8 cellular contexts compared by ENCODE assay signal in genomic region chr6:52995079-52995912, GRCh38. TPM values are rescaled to one million over a fixed set of nuclear protein-coding genes. Genes with fewer than 3 reads are reported as not detected.
A peak's percentile ranks its signal among the peaks of the same experiment; 100 is the strongest.
DNase-seq lines count a peak whose midpoint lies in the region; ATAC-seq and TF ChIP-seq lines count a peak whose summit lies in the region.
"Not testable (repeated sequence)": the region's sequence is repeated elsewhere in the genome, so short reads cannot be mapped to it uniquely, and the experiment has no call there.

GSTA4 (minus strand) TSS chr6:52995284; CDS start chr6:52994243, 1,041 bp downstream.

- intact Hi-C loops in testis (cut with DNase I; ENCODE audit: low total_unique reads), result not testable (repeated sequence)

- peak; percentile 12 for TF ChIP-seq POLR2A in testis (IDR thresholded peaks at IDR 0.05)

- H3K4me1 ChIP-seq in SK-N-SH (ENCODE audit: control insufficient read depth in 1 of 2, insufficient read depth in 2 of 2, low read depth in 1 of 2, low read length in 1 of 2), result not testable (repeated sequence)
- peaks cover 13% of the 10 kb centered on the region for H3K4me1 ChIP-seq in testis

- TF ChIP-seq CTCF in GM06990 (IDR thresholded peaks at IDR 0.05; ENCODE audit: insufficient read depth, low read length, poor library complexity, severe bottlenecking) (peak; percentile 84), SK-N-SH (IDR thresholded peaks at IDR 0.05) (peak; percentile 72), omental fat pad (IDR thresholded peaks at IDR 0.05) (peak in 1 of 3 donors; percentile 23), testis (IDR thresholded peaks at IDR 0.05) (peak; percentile 59 to 89 (median 83))

- H3K27me3 Mint-ChIP-seq in activated naive CD8-positive, alpha-beta T cell, result not testable (repeated sequence)

- H3F3A ChIP-seq in SK-N-SH (replicated peaks; ENCODE audit: insufficient read depth), result peaks cover 26% of the 10 kb centered on the region

- peaks cover 31% of the 10 kb centered on the region for H3K4me1 Mint-ChIP-seq in activated naive CD8-positive, alpha-beta T cell (ENCODE audit: low read depth)

- peak; percentile 51 for TF ChIP-seq RAD21 in SK-N-SH (IDR thresholded peaks at IDR 0.05; ENCODE audit: low read length)

- H3K9ac ChIP-seq in SK-N-SH, result peak within 1 kb of the TSS; percentile 98

- peaks cover 37% of the 10 kb centered on the region for H3K79me2 ChIP-seq in SK-N-SH (ENCODE audit: insufficient read depth)

- not testable (repeated sequence) for H3K36me3 ChIP-seq in GM06990 (ENCODE audit: control insufficient read depth, insufficient read depth, low read length); SK-N-SH (replicated peaks in 1 of 2; ENCODE audit: control insufficient read depth in 1 of 2, insufficient read depth in 2 of 2, low read length in 1 of 2); testis (ENCODE audit: low read depth, missing control alignments)

- peak within 1 kb of the TSS; percentile 87 for H2AFZ ChIP-seq in SK-N-SH (ENCODE audit: low read depth)

- 2% methylated on average over 16 of the region's 41 CpGs for WGBS in SK-N-SH (ENCODE audit: low lambda C conversion rate)
- 0 to 1% methylated on average over 38 to 41 of the region's 41 CpGs for WGBS in testis, 2 donors

- H3K4me3 ChIP-seq in GM06990 (replicated peaks; ENCODE audit: low read depth, low read length), result peak within 1 kb of the TSS; percentile 60
- peak within 1 kb of the TSS; percentile 68 to 97 for H3K4me3 ChIP-seq in SK-N-SH (ENCODE audit: low read depth in 2 of 2, low read length in 1 of 2)
- peak within 1 kb of the TSS; percentile 82 to 95 for H3K4me3 ChIP-seq in testis

- H4K20me1 ChIP-seq in SK-N-SH (ENCODE audit: insufficient read depth), result not testable (repeated sequence)

- not testable (repeated sequence) for H3K36me3 Mint-ChIP-seq in activated naive CD8-positive, alpha-beta T cell

- peak within 1 kb of the TSS; percentile 98 for H3K4me2 ChIP-seq in SK-N-SH

- H3K27ac Mint-ChIP-seq in activated naive CD8-positive, alpha-beta T cell, result peak within 1 kb of the TSS; percentile 100

- TF ChIP-seq EP300 in SK-N-SH (IDR thresholded peaks at IDR 0.05; ENCODE audit: borderline replicate concordance in 1 of 2, low read depth in 1 of 2, low read length in 1 of 2), result peak in 1 of 2 experiments; percentile 24; a peak in 2 of 4 replicates

- H3K27me3 ChIP-seq in GM06990 (replicated peaks; ENCODE audit: control insufficient read depth, insufficient read depth, low read length); SK-N-SH (ENCODE audit: insufficient read depth); testis: not testable (repeated sequence)

- POLR2A ChIA-PET in SK-N-SH (lab: Yijun Ruan, JAX), result interaction anchor here (1.0 to 1.3 kb wide), 4 partner anchors 68 to 576 kb away, joined by 3 to 5 read pairs (median 3); no protein-coding TSS in a partner anchor

- CTCF ChIA-PET in SK-N-SH (lab: Yijun Ruan, JAX), result interaction anchor here (0.7 to 3.9 kb wide), 23 partner anchors 9 to 497 kb away, joined by 3 to 32 read pairs (median 3); partner anchors contain the start of gene FBXO9

- H3K9me3 Mint-ChIP-seq in activated naive CD8-positive, alpha-beta T cell (ENCODE audit: low read depth), result not testable (repeated sequence)

- peak within 1 kb of the TSS; percentile 90 for H3K4me3 Mint-ChIP-seq in activated naive CD8-positive, alpha-beta T cell

- H3K9me2 ChIP-seq in SK-N-SH, result not testable (repeated sequence)

- ATAC-seq in HG02588 (IDR thresholded peaks at IDR 0.05; ENCODE audit: unreplicated experiment) (peak; percentile 98), omental fat pad (ENCODE audit: low FRiP score) (peak; percentile 100)

- DNase-seq in GM06990 (ENCODE audit: extremely low read depth, insufficient read length) (peak; percentile 92), NCI-H1048 (lab: John Stamatoyannopoulos, UW) (peak; percentile 84), SK-N-SH (peak; percentile 89), glomerular visceral epithelial cell (ENCODE audit: extremely low spot score) (peak; percentile 99), omental fat pad (ENCODE audit: low spot score) (peak; percentile 76), testis (peak; percentile 98)

- H3K27ac ChIP-seq in SK-N-SH (ENCODE audit: low read depth in 2 of 2, low read length in 1 of 2) (peak within 1 kb of the TSS; percentile 97 to 100), testis (peak within 1 kb of the TSS; percentile 97 to 98)

- not testable (repeated sequence) for H3K9me3 ChIP-seq in SK-N-SH, testis

TF ChIP-seq in SK-N-SH, 30 proteins besides CTCF, POLR2A, EP300 and RAD21:
- TF ChIP-seq TEAD4 (IDR thresholded peaks at IDR 0.05; ENCODE audit: borderline replicate concordance, insufficient read depth) (peak; percentile 91), RXRA (IDR thresholded peaks at IDR 0.05; ENCODE audit: borderline replicate concordance, low read depth) (peak; percentile 82), CHD2 (IDR thresholded peaks at IDR 0.05; ENCODE audit: low read length, partially characterized antibody) (peak; percentile 10), POLR2AphosphoS5 (IDR thresholded peaks at IDR 0.05; ENCODE audit: low read depth, low read length) (peak; percentile 93), FOSL2 (IDR thresholded peaks at IDR 0.05; ENCODE audit: borderline replicate concordance, low read depth) (peak; percentile 51; the same call in 1 of the 2 replicates), TAF1 (IDR thresholded peaks at IDR 0.05; ENCODE audit: borderline replicate concordance, low read depth, low read length) (peak; percentile 91), MAX (IDR thresholded peaks at IDR 0.05; ENCODE audit: low read depth) (peak; percentile 67; the same call in 1 of the 2 replicates), TCF12 (IDR thresholded peaks at IDR 0.05) (peak; percentile 30), SMC3 (IDR thresholded peaks at IDR 0.05; ENCODE audit: low read depth, low read length) (peak; percentile 61), SIN3A (IDR thresholded peaks at IDR 0.05; ENCODE audit: borderline replicate concordance, low read depth, low read length) (peak; percentile 38; the same call in 1 of the 2 replicates), RCOR1 (IDR thresholded peaks at IDR 0.05; ENCODE audit: low read length) (0 out of 2 replicates have a peak, but pooled peaks have one; percentile 16), REST (IDR thresholded peaks at IDR 0.05; ENCODE audit: low read depth, low read length) (0 out of 2 replicates have a peak, but pooled peaks have one; percentile 37), MEF2A (IDR thresholded peaks at IDR 0.05; ENCODE audit: borderline replicate concordance, low read depth) (0 out of 2 replicates have a peak, but pooled peaks have one; percentile 6), NFIC (IDR thresholded peaks at IDR 0.05; ENCODE audit: borderline replicate concordance) (peak; percentile 31; the same call in 1 of the 2 replicates), GATA2 (CRISPR knock-in tag; IDR thresholded peaks at IDR 0.05) (peak; percentile 65)

RNA-seq across cellular contexts. Expression of gene GSTA4, which starts in this region (rescaled TPM):
- polyA plus RNA-seq in SK-N-SH (2012; rRNA removed) (28.3 and 34.0 TPM in 2 replicates), testis (ENCODE audit: insufficient read depth, low read depth, low replicate concordance) (63.1 TPM)
- 36.6 and 45.8 TPM in 2 replicates for polyA plus RNA-seq in SK-N-SH (2012; cell fraction: cytosol; rRNA removed)
- polyA plus RNA-seq in SK-N-SH (2012; cell fraction: nucleus; rRNA removed), result 18.7 and 42.0 TPM in 2 replicates
- total RNA-seq in omental fat pad (10 to 100 TPM in 3 of 4 donors, 1 to 10 TPM in 1; 7.9 to 22.1 (median 19.1) TPM), testis (10 to 100 TPM; 87.3 to 91.5 TPM)

Comparison
In these comparisons a context has a peak if more than half of its experiments do, and no peak if none do; other contexts are left out.
1. Peak in every context shown above with its lines: DNase-seq, ATAC-seq, H3K4me3 ChIP-seq and H3K27ac ChIP-seq.